Comparison of ENCODE assay signal across 13 cellular contexts in the genomic region with DNA sequence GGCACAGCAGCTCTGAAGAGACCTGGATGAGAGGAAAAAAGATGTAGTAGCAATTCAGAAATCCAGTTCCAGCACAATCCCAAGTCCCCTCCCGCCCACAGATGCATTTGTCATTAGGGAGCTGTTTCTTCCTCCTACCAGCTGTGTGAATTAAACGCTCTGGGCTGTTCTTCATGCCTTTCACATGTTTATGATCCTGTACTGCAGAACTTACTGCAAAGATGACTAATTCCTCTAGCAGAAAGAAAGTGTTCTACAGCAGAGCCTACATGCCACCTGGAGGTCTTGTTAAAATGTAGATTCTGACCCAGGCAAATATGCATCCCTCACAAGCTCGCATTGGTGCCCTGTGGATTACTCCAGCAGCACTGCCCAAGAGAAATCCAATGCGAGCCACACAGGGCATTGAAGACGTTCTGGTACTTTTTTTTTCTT. TPM values are rescaled to one million over a fixed set of nuclear protein-coding genes. Genes with fewer than 3 reads are reported as not detected.
DNase-seq lines count a peak whose midpoint lies in the region; ATAC-seq, FAIRE-seq and TF ChIP-seq lines count a peak whose summit lies in the region.
"Had no signal": no experiment of that assay in that cellular context is flagged by ENCODE, and none has a peak within 500 bp of the region (broad histone marks: within the 10 kb centered on the region; RNA-seq: fewer than 3 reads in every experiment).

No MANE protein-coding gene starts in this region.

- H4K20me1 ChIP-seq in PC-3 (ENCODE audit: low read length) = peaks cover 90% of the 10 kb centered on the region

- no peak overlapping the region for H3K9ac ChIP-seq in PC-3 (ENCODE audit: low read length)
- H3K9ac ChIP-seq in endodermal cell (ENCODE audit: extremely low read depth, low read length, poor library complexity, severe bottlenecking) = no peak overlapping the region

- H3K4me3 Mint-ChIP-seq in Caco-2 (ENCODE audit: unreplicated experiment) (no peak overlapping the region), endodermal cell (no peak overlapping the region), nephron progenitor cell (peak overlapping the region; percentile 94)
- H3K4me3 Mint-ChIP-seq: stimulated activated memory B cell treated with anti-CD40 and anti-IgM and Interleukin-4, amounts not matched to agents 10 μg/mL and 1 μg/mL and 100 μg/mL, for 72 hours had no signal

- no peak for ATAC-seq in PC-3
- no peak for ATAC-seq in GM21723 (IDR thresholded peaks at IDR 0.05; ENCODE audit: unreplicated experiment)
- ATAC-seq: right cardiac atrium had no signal

- in situ Hi-C loops in ACHN (cut with HindIII; ENCODE audit: low pct_ligation_motif_present, low pct_unique_long_range_greater_than_20kb, low sequenced_read_pairs) = no loop called here

- 71 to 74% methylated on average over 5 of the region's 5 CpGs for WGBS in endodermal cell (ENCODE audit: insufficient coverage in 1 of 2, insufficient read length in 1 of 2), 2 experiments

- H3K9me3 ChIP-seq in Caco-2 (no peaks in the 10 kb centered on the region), PC-3 (ENCODE audit: low read length) (no peaks in the 10 kb centered on the region), endodermal cell (ENCODE audit: control insufficient read depth, low read length) (no peaks in the 10 kb centered on the region)
- no peaks in the 10 kb centered on the region for H3K9me3 ChIP-seq in effector memory CD4-positive, alpha-beta T cell (ENCODE audit: control insufficient read depth, low read length)
- H3K9me3 ChIP-seq: MG63 had no signal

- intact Hi-C loops in Caco-2 (cut with micrococcal nuclease; ENCODE audit: unreplicated experiment) = no loop called here
- intact Hi-C loops in PC-3 (cut with micrococcal nuclease) = loop anchor here (5.0 kb wide), 1 partner anchor 115 kb away; no protein-coding TSS in a partner anchor

- TF ChIP-seq CTCF in Caco-2 (IDR thresholded peaks at IDR 0.05; ENCODE audit: insufficient read depth in 1 of 2, low read depth in 1 of 2, low read length in 1 of 2, severe bottlenecking in 1 of 2, unreplicated experiment in 1 of 2) (no peak), PC-3 (conservative IDR thresholded peaks at IDR 0.05; ENCODE audit: low read depth, low read length) (no peak), endodermal cell (conservative IDR thresholded peaks at IDR 0.05) (no peak), nephron progenitor cell (IDR thresholded peaks at IDR 0.05) (no peak)

- H3K27ac ChIP-seq in PC-3 (ENCODE audit: low read length) (peak overlapping the region; percentile 97), endodermal cell (ENCODE audit: low read depth, low read length) (no peak overlapping the region)
- no peak overlapping the region for H3K27ac ChIP-seq in effector memory CD4-positive, alpha-beta T cell (ENCODE audit: insufficient read depth, low read length, poor library complexity, severe bottlenecking)

- H3K27me3 ChIP-seq in Caco-2 (replicated peaks; ENCODE audit: control insufficient read depth, insufficient read depth, low read length) = no peaks in the 10 kb centered on the region
- H3K27me3 ChIP-seq in PC-3 (ENCODE audit: low read length) = no peaks in the 10 kb centered on the region
- H3K27me3 ChIP-seq in endodermal cell (ENCODE audit: control insufficient read depth, insufficient read depth, low read length, poor library complexity, severe bottlenecking) = no peaks in the 10 kb centered on the region
- no peaks in the 10 kb centered on the region for H3K27me3 ChIP-seq in effector memory CD4-positive, alpha-beta T cell (replicated peaks; ENCODE audit: control insufficient read depth, insufficient read depth, low read length, poor library complexity, severe bottlenecking)
- H3K27me3 ChIP-seq: MG63 had no signal

- DNase-seq in Caco-2 (no peak), PC-3 (no peak), endodermal cell (no peak), nephron progenitor cell (no peak), ACHN (no peak), frontal cortex (ENCODE audit: low spot score in 2 of 2) (no peak)
- DNase-seq in effector memory CD4-positive, alpha-beta T cell = no peak
- DNase-seq: activated CD4-positive, alpha-beta T cell treated with anti-CD3 and anti-CD28 coated beads for 48 hours; MG63; right cardiac atrium had no signal

- H3K9me3 Mint-ChIP-seq in Caco-2 (ENCODE audit: unreplicated experiment) (no peaks in the 10 kb centered on the region), endodermal cell (no peaks in the 10 kb centered on the region), nephron progenitor cell (no peaks in the 10 kb centered on the region)
- H3K9me3 Mint-ChIP-seq: stimulated activated memory B cell treated with anti-CD40 and anti-IgM and Interleukin-4, amounts not matched to agents 10 μg/mL and 1 μg/mL and 100 μg/mL, for 72 hours had no signal

- H3K4me1 Mint-ChIP-seq in Caco-2 (ENCODE audit: low read depth, unreplicated experiment) (peaks cover 26% of the 10 kb centered on the region), endodermal cell (peaks cover 58% of the 10 kb centered on the region), nephron progenitor cell (peaks cover 83% of the 10 kb centered on the region)

- no peak overlapping the region for H3K4me3 ChIP-seq in Caco-2 (ENCODE audit: low read depth, low read length)
- peak overlapping the region; percentile 66; the same call in 1 of the 2 replicates for H3K4me3 ChIP-seq in PC-3 (ENCODE audit: low read length)
- peak overlapping the region; percentile 95 for H3K4me3 ChIP-seq in endodermal cell (ENCODE audit: low read length)
- H3K4me3 ChIP-seq in effector memory CD4-positive, alpha-beta T cell (ENCODE audit: insufficient read depth, low read depth, low read length, poor library complexity, severe bottlenecking) = no peak overlapping the region

- peaks cover 15% of the 10 kb centered on the region for H3K4me1 ChIP-seq in Caco-2
- H3K4me1 ChIP-seq in PC-3 (ENCODE audit: insufficient read depth, low read length) = peaks cover 55% of the 10 kb centered on the region
- peaks cover 34% of the 10 kb centered on the region for H3K4me1 ChIP-seq in endodermal cell (ENCODE audit: control insufficient read depth, insufficient read depth, low read length)
- peaks cover 28% of the 10 kb centered on the region for H3K4me1 ChIP-seq in effector memory CD4-positive, alpha-beta T cell (ENCODE audit: control insufficient read depth, insufficient read depth, low read length, poor library complexity, severe bottlenecking)

- BruUV-seq in Caco-2 (replicated peaks; lab: Mats Ljungman, UMichigan) (no TSS peak), PC-3 (replicated peaks; lab: Mats Ljungman, UMichigan) (no TSS peak)

- no peak overlapping the region for H2AFZ ChIP-seq in PC-3 (ENCODE audit: low read length)

- FAIRE-seq in frontal cortex (lab: Jason Lieb, UNC) = no peak
- FAIRE-seq: islet of Langerhans had no signal

- peak overlapping the region; percentile 84 for H3K4me2 ChIP-seq in PC-3 (ENCODE audit: low read length)

- POLR2A ChIA-PET in Caco-2 (lab: Charles Lee) (no interaction called here), PC-3 (lab: Charles Lee; ENCODE audit: unreplicated experiment) (no interaction called here)

- peaks cover 63% of the 10 kb centered on the region for H3F3A ChIP-seq in PC-3 (ENCODE audit: low read length, unreplicated experiment)

- CTCF ChIA-PET in Caco-2 (lab: Charles Lee) (no interaction called here), PC-3 (lab: Charles Lee) (interaction anchor here (0.6 to 0.9 kb wide), 2 partner anchors 8 to 42 kb away, joined by 3 read pairs; no protein-coding TSS in a partner anchor)

- H3K79me2 ChIP-seq in PC-3 (ENCODE audit: low read length) = peaks cover 95% of the 10 kb centered on the region

- peak overlapping the region; percentile 12 for H3K27ac Mint-ChIP-seq in Caco-2 (ENCODE audit: unreplicated experiment)
- H3K27ac Mint-ChIP-seq in endodermal cell = peak overlapping the region; percentile 11
- H3K27ac Mint-ChIP-seq in nephron progenitor cell = peak overlapping the region; percentile 87

- H3K36me3 ChIP-seq in Caco-2 (ENCODE audit: control insufficient read depth, insufficient read depth, low read length) = peaks cover 13% of the 10 kb centered on the region
- peaks cover 89% of the 10 kb centered on the region for H3K36me3 ChIP-seq in PC-3 (ENCODE audit: low read depth, low read length)
- H3K36me3 ChIP-seq in endodermal cell (ENCODE audit: control insufficient read depth, insufficient read depth, low read length) = peaks cover 98% of the 10 kb centered on the region
- H3K36me3 ChIP-seq in effector memory CD4-positive, alpha-beta T cell (ENCODE audit: control insufficient read depth, insufficient read depth, low read length) = peaks cover 74% of the 10 kb centered on the region

- H3K27me3 Mint-ChIP-seq in Caco-2 (ENCODE audit: insufficient read depth, unreplicated experiment) = no peaks in the 10 kb centered on the region
- H3K27me3 Mint-ChIP-seq in endodermal cell (ENCODE audit: insufficient read depth) = no peaks in the 10 kb centered on the region
- no peaks in the 10 kb centered on the region for H3K27me3 Mint-ChIP-seq in nephron progenitor cell (ENCODE audit: low read depth, poor library complexity)
- H3K27me3 Mint-ChIP-seq: stimulated activated memory B cell treated with anti-CD40 and anti-IgM and Interleukin-4, amounts not matched to agents 10 μg/mL and 1 μg/mL and 100 μg/mL, for 72 hours had no signal

- H3K36me3 Mint-ChIP-seq in Caco-2 (ENCODE audit: insufficient read depth, unreplicated experiment) = peaks cover 97% of the 10 kb centered on the region
- peaks cover 94% of the 10 kb centered on the region for H3K36me3 Mint-ChIP-seq in endodermal cell (ENCODE audit: low read depth)
- peaks cover 90% of the 10 kb centered on the region for H3K36me3 Mint-ChIP-seq in nephron progenitor cell (ENCODE audit: low read depth)

- H3K9me2 ChIP-seq in PC-3 (replicated peaks; ENCODE audit: low read length) = no peaks in the 10 kb centered on the region

RNA-seq across cellular contexts. Expression of gene ENO1, which starts 6.5 kb away (rescaled TPM):
- total RNA-seq in Caco-2 (2022) = 934 and 1,037 TPM in 2 replicates
- 3,669 and 3,712 TPM in 2 replicates for total RNA-seq in PC-3 (2014; rRNA removed)
- 1,000 to 10,000 TPM; 1,263 to 1,351 TPM for total RNA-seq in endodermal cell
- 1,848 TPM for polyA plus RNA-seq in endodermal cell (2013, experiment 1 of 2)
- polyA plus RNA-seq in endodermal cell (2013, experiment 2 of 2) = 1,827 TPM
- 261 TPM for total RNA-seq in frontal cortex

RNA-seq across cellular contexts. Expression of gene RERE, which starts 54.5 kb away (rescaled TPM):
- total RNA-seq in Caco-2 (2022) (85.2 and 91.1 TPM in 2 replicates), PC-3 (2014; rRNA removed) (24.2 and 45.2 TPM in 2 replicates), endodermal cell (100 to 1,000 TPM; 159 to 179 TPM), frontal cortex (1,626 TPM)
- polyA plus RNA-seq in endodermal cell (2013, experiment 1 of 2) = 120 TPM
- polyA plus RNA-seq in endodermal cell (2013, experiment 2 of 2) = 97.7 TPM

Comparison
In these comparisons a context has a peak if more than half of its experiments do, and no peak if none do; other contexts are left out.
1. H3K4me3 ChIP-seq: peak in PC-3 (single experiment) and endodermal cell (single experiment); none in Caco-2 (single experiment) and effector memory CD4-positive, alpha-beta T cell (single experiment).
2. H3K27ac Mint-ChIP-seq: peak in every context shown above with its lines; median percentile 87 in nephron progenitor cell; 12 in Caco-2; 11 in endodermal cell.